In genomic region chr1:109425391-109425790, GRCh38 we compare ENCODE assay signal across 8 cellular contexts. TPM values are rescaled to one million over a fixed set of nuclear protein-coding genes. Genes with fewer than 3 reads are reported as not detected.
A peak's percentile ranks its signal among the peaks of the same experiment; 100 is the strongest.
DNase-seq lines count a peak whose midpoint lies in the region; ATAC-seq and TF ChIP-seq lines count a peak whose summit lies in the region.

No MANE protein-coding gene starts in this region.

- no peaks in the 10 kb centered on the region for H3K27me3 Mint-ChIP-seq in activated CD8-positive, alpha-beta memory T cell treated with anti-CD3 and anti-CD28 coated beads, Interleukin-2, amount 10 ng/mL, durations not matched to agents 7 days and 5 days
- H3K27me3 Mint-ChIP-seq in endothelial cell (ENCODE audit: unreplicated experiment): no peaks in the 10 kb centered on the region

- H2AFZ ChIP-seq in neuron (ENCODE audit: low read depth, low read length): no peak overlapping the region

- H3K27me3 ChIP-seq in neuron (ENCODE audit: insufficient read depth, low read length): no peaks in the 10 kb centered on the region

- CTCF ChIA-PET in activated CD8-positive, alpha-beta memory T cell treated with anti-CD3 and anti-CD28 coated beads, Interleukin-2, amount 10 ng/mL, durations not matched to agents 7 days and 5 days (lab: Charles Lee): interaction anchor here (1.0 to 4.0 kb wide), 14 partner anchors 13 to 559 kb away, joined by 3 to 45 read pairs (median 4); partner anchors contain the start of genes AHCYL1, ATXN7L2 and CYB561D1

- H3K4me3 ChIP-seq in neuron (ENCODE audit: low read length): peak overlapping the region; percentile 86

- H3K36me3 Mint-ChIP-seq in activated CD8-positive, alpha-beta memory T cell treated with anti-CD3 and anti-CD28 coated beads, Interleukin-2, amount 10 ng/mL, durations not matched to agents 7 days and 5 days: peaks cover 30% of the 10 kb centered on the region
- H3K36me3 Mint-ChIP-seq in endothelial cell (ENCODE audit: low read depth, unreplicated experiment): no peaks in the 10 kb centered on the region

- peaks cover 13% of the 10 kb centered on the region for H3K4me1 ChIP-seq in neuron (ENCODE audit: insufficient read depth, low read length)

- H3K27ac Mint-ChIP-seq in activated CD8-positive, alpha-beta memory T cell treated with anti-CD3 and anti-CD28 coated beads, Interleukin-2, amount 10 ng/mL, durations not matched to agents 7 days and 5 days: peak overlapping the region; percentile 99
- peak overlapping the region; percentile 89 for H3K27ac Mint-ChIP-seq in endothelial cell (ENCODE audit: unreplicated experiment)

- no peak for TF ChIP-seq CTCF in endothelial cell (IDR thresholded peaks at IDR 0.05; ENCODE audit: unreplicated experiment)

- H3K4me1 Mint-ChIP-seq in activated CD8-positive, alpha-beta memory T cell treated with anti-CD3 and anti-CD28 coated beads, Interleukin-2, amount 10 ng/mL, durations not matched to agents 7 days and 5 days: peaks cover 41% of the 10 kb centered on the region
- peaks cover 11% of the 10 kb centered on the region for H3K4me1 Mint-ChIP-seq in endothelial cell (ENCODE audit: unreplicated experiment)

- no peaks in the 10 kb centered on the region for H3K9me3 Mint-ChIP-seq in activated CD8-positive, alpha-beta memory T cell treated with anti-CD3 and anti-CD28 coated beads, Interleukin-2, amount 10 ng/mL, durations not matched to agents 7 days and 5 days (ENCODE audit: low read depth)
- no peaks in the 10 kb centered on the region for H3K9me3 Mint-ChIP-seq in endothelial cell (ENCODE audit: unreplicated experiment)

- peak overlapping the region; percentile 90 for H3K4me3 Mint-ChIP-seq in activated CD8-positive, alpha-beta memory T cell treated with anti-CD3 and anti-CD28 coated beads, Interleukin-2, amount 10 ng/mL, durations not matched to agents 7 days and 5 days
- peak overlapping the region; percentile 94 for H3K4me3 Mint-ChIP-seq in endothelial cell (ENCODE audit: unreplicated experiment)

- no peak for DNase-seq in activated CD8-positive, alpha-beta memory T cell treated with anti-CD3 and anti-CD28 coated beads, Interleukin-2, amount 10 ng/mL, durations not matched to agents 7 days and 5 days
- DNase-seq in activated CD8-positive, alpha-beta memory T cell treated with anti-CD3 and anti-CD28 coated beads for 24 hours: no peak
- DNase-seq in RPMI7951 (ENCODE audit: low read depth) (peak; percentile 39), endothelial cell (ENCODE audit: low spot score) (no peak), retina (no peak), caudate nucleus (lab: John Stamatoyannopoulos, UW) (no peak), cerebellar cortex (ENCODE audit: low spot score) (no peak)

- no peaks in the 10 kb centered on the region for H3K9me3 ChIP-seq in neuron (ENCODE audit: low read length)

- ATAC-seq in activated CD8-positive, alpha-beta memory T cell treated with anti-CD3 and anti-CD28 coated beads, Interleukin-2, amount 10 ng/mL, durations not matched to agents 7 days and 5 days: peak; percentile 25

- H3K36me3 ChIP-seq in neuron (ENCODE audit: insufficient read depth, low read length): peaks cover 12% of the 10 kb centered on the region

- no peak overlapping the region for H3K27ac ChIP-seq in caudate nucleus (ENCODE audit: low read depth, low read length)

RNA-seq across cellular contexts. Expression of gene PSMA5, which starts 0.9 kb away (rescaled TPM):
- total RNA-seq in activated CD8-positive, alpha-beta memory T cell treated with anti-CD3 and anti-CD28 coated beads, Interleukin-2, amount 10 ng/mL, durations not matched to agents 7 days and 5 days: 100 to 1,000 TPM; 178 to 211 TPM
- total RNA-seq in RPMI7951 (2014; rRNA removed; shearing (Covaris generic)): 99.8 and 126 TPM in 2 replicates
- 84.9 TPM for total RNA-seq in endothelial cell (ENCODE audit: unreplicated experiment)

RNA-seq across cellular contexts. Expression of gene SORT1, which starts 27.7 kb away (rescaled TPM):
- 1 to 10 TPM; 5.3 to 8.5 TPM for total RNA-seq in activated CD8-positive, alpha-beta memory T cell treated with anti-CD3 and anti-CD28 coated beads, Interleukin-2, amount 10 ng/mL, durations not matched to agents 7 days and 5 days
- total RNA-seq in RPMI7951 (2014; rRNA removed; shearing (Covaris generic)): 15.4 and 22.5 TPM in 2 replicates
- 49.0 TPM for total RNA-seq in endothelial cell (ENCODE audit: unreplicated experiment)

RNA-seq across cellular contexts. Expression of gene SYPL2, which starts 41.0 kb away (rescaled TPM):
- total RNA-seq in activated CD8-positive, alpha-beta memory T cell treated with anti-CD3 and anti-CD28 coated beads, Interleukin-2, amount 10 ng/mL, durations not matched to agents 7 days and 5 days: not detected
- 0.96 and 1.6 TPM in 2 replicates for total RNA-seq in RPMI7951 (2014; rRNA removed; shearing (Covaris generic))
- total RNA-seq in endothelial cell (ENCODE audit: unreplicated experiment): not detected

RNA-seq across cellular contexts. Expression of gene ATXN7L2, which starts 58.3 kb away (rescaled TPM):
- total RNA-seq in activated CD8-positive, alpha-beta memory T cell treated with anti-CD3 and anti-CD28 coated beads, Interleukin-2, amount 10 ng/mL, durations not matched to agents 7 days and 5 days: 10 to 100 TPM; 10.4 to 11.1 TPM
- 2.2 and 3.0 TPM in 2 replicates for total RNA-seq in RPMI7951 (2014; rRNA removed; shearing (Covaris generic))
- 3.2 TPM for total RNA-seq in endothelial cell (ENCODE audit: unreplicated experiment)
